ENCODE assay signal across 8 cellular contexts in the genomic region with DNA sequence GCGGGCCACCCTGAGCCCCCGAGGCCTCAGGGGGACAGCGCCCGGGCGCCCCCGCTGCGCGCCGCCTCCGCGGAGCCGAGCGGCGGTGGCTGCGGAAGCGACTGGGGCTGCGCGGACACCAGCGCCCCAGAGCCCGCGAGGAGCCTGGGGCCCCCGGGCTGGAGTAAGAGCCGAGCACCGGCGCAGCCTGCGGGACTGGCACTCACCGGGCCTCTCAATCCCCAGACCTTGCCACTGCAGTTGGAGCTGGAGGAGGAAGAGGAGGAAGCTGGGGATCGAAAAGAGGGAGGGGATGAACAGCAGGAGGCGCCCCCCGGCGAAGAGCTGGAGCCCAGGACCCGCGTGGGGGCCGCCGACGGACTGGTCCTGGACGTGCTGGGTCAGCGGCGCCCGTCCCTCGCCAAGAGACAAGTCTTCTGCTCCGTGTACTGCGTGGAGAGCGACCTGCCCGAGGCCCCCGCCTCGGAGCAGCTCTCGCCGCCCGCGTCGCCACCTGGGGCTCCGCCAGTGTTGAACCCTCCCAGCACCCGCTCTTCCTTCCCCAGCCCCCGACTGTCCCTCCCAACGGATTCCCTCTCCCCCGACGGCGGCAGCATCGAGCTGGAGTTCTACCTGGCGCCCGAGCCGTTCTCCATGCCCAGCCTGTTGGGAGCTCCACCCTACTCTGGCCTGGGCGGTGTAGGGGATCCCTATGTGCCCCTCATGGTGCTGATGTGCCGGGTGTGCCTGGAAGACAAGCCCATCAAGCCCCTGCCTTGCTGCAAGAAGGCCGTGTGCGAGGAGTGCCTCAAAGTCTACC. TPM values are rescaled to one million over a fixed set of nuclear protein-coding genes. Genes with fewer than 3 reads are reported as not detected.
DNase-seq lines count a peak whose midpoint lies in the region; ATAC-seq and TF ChIP-seq lines count a peak whose summit lies in the region.

No MANE protein-coding gene starts in this region.

- H3K4me1 Mint-ChIP-seq in activated CD4-positive, alpha-beta T cell treated with anti-CD3 and anti-CD28 coated beads, Interleukin-2, amount 10 ng/mL, durations not matched to agents 7 days and 5 days, result peaks cover 31% of the 10 kb centered on the region

- no peaks in the 10 kb centered on the region for H3K9me3 Mint-ChIP-seq in activated CD4-positive, alpha-beta T cell treated with anti-CD3 and anti-CD28 coated beads, Interleukin-2, amount 10 ng/mL, durations not matched to agents 7 days and 5 days

- peak overlapping the region; percentile 61 for H3K4me3 ChIP-seq in astrocyte of the spinal cord (ENCODE audit: low read depth, low read length)

- CTCF ChIA-PET in activated CD4-positive, alpha-beta T cell treated with anti-CD3 and anti-CD28 coated beads, Interleukin-2, amount 10 ng/mL, durations not matched to agents 7 days and 5 days (lab: Charles Lee), result no interaction called here

- DNase-seq in activated CD4-positive, alpha-beta T cell treated with anti-CD3 and anti-CD28 coated beads, Interleukin-2, amount 10 ng/mL, durations not matched to agents 7 days and 5 days, result no peak
- DNase-seq in activated CD4-positive, alpha-beta T cell treated with anti-CD3 and anti-CD28 coated beads, Interleukin-2, amount 50 U/mL, for 1 hour, result no peak
- DNase-seq in M059J (ENCODE audit: low read depth) (peak; percentile 65), astrocyte of the spinal cord (ENCODE audit: low read depth, low spot score) (peak; percentile 53), hypothalamus (lab: John Stamatoyannopoulos, UW) (peak in 42 of 51 donors; percentile 25 to 87 (median 51)), posterior vena cava (ENCODE audit: low spot score) (peak; percentile 85), GM19240 (ENCODE audit: insufficient read length, low spot score) (no peak)

- in situ Hi-C loops in astrocyte of the spinal cord (cut with HindIII; ENCODE audit: low sequenced_read_pairs), result no loop called here

- H3K36me3 Mint-ChIP-seq in activated CD4-positive, alpha-beta T cell treated with anti-CD3 and anti-CD28 coated beads, Interleukin-2, amount 10 ng/mL, durations not matched to agents 7 days and 5 days (ENCODE audit: low read depth), result no peaks in the 10 kb centered on the region

- H3K4me3 Mint-ChIP-seq in activated CD4-positive, alpha-beta T cell treated with anti-CD3 and anti-CD28 coated beads, Interleukin-2, amount 10 ng/mL, durations not matched to agents 7 days and 5 days, result peak overlapping the region; percentile 59

- ATAC-seq in GM18868 (IDR thresholded peaks at IDR 0.05; ENCODE audit: unreplicated experiment), result no peak

- POLR2A ChIA-PET in activated CD4-positive, alpha-beta T cell treated with anti-CD3 and anti-CD28 coated beads, Interleukin-2, amount 10 ng/mL, durations not matched to agents 7 days and 5 days (lab: Charles Lee), result no interaction called here

- peaks cover 52% of the 10 kb centered on the region for H3K27me3 Mint-ChIP-seq in activated CD4-positive, alpha-beta T cell treated with anti-CD3 and anti-CD28 coated beads, Interleukin-2, amount 10 ng/mL, durations not matched to agents 7 days and 5 days

- peak overlapping the region; percentile 51 for H3K27ac Mint-ChIP-seq in activated CD4-positive, alpha-beta T cell treated with anti-CD3 and anti-CD28 coated beads, Interleukin-2, amount 10 ng/mL, durations not matched to agents 7 days and 5 days

- TF ChIP-seq CTCF in astrocyte of the spinal cord (IDR thresholded peaks at IDR 0.05; ENCODE audit: low read depth, low read length), result no peak

- intact Hi-C loops in posterior vena cava (cut with DNase I), result no loop called here

RNA-seq across cellular contexts. Expression of a gene that starts 0.6 kb away (rescaled TPM):
- 1 to 10 TPM; 1.1 to 2.1 TPM for total RNA-seq in activated CD4-positive, alpha-beta T cell treated with anti-CD3 and anti-CD28 coated beads, Interleukin-2, amount 10 ng/mL, durations not matched to agents 7 days and 5 days
- total RNA-seq in M059J (2014; rRNA removed; shearing (Covaris generic)), result 10.6 and 12.0 TPM in 2 replicates
- 10 to 100 TPM; 23.7 to 29.2 TPM for total RNA-seq in posterior vena cava

Comparison
In these comparisons a context has a peak if more than half of its experiments do, and no peak if none do; other contexts are left out.
1. DNase-seq: peak in M059J (single experiment), astrocyte of the spinal cord (single experiment), hypothalamus (42 of 51) and posterior vena cava (single experiment); none in activated CD4-positive, alpha-beta T cell treated with anti-CD3 and anti-CD28 coated beads, Interleukin-2, amount 10 ng/mL, durations not matched to agents 7 days and 5 days (single experiment), activated CD4-positive, alpha-beta T cell treated with anti-CD3 and anti-CD28 coated beads, Interleukin-2, amount 50 U/mL, for 1 hour (single experiment) and GM19240 (single experiment).